23 cellular contexts compared by ENCODE assay signal in genomic region chrX:27086221-27086620, GRCh38.
DNase-seq lines count a peak whose midpoint lies in the region; ATAC-seq and TF ChIP-seq lines count a peak whose summit lies in the region.
"Had no signal": no experiment of that assay in that cellular context is flagged by ENCODE, and none has a peak within 500 bp of the region (broad histone marks: within the 10 kb centered on the region; RNA-seq: fewer than 3 reads in every experiment).

No MANE protein-coding gene starts in this region.

- BruUV-seq in Calu3 (replicated peaks; lab: Mats Ljungman, UMichigan) = no TSS peak

- H3K27ac ChIP-seq in endodermal cell (ENCODE audit: low read depth, low read length) (peak overlapping the region; percentile 4), heart left ventricle (no peak overlapping the region)
- H3K27ac ChIP-seq: SJSA1 had no signal

- DNase-seq in NCI-H2171 treated with DMSO at 0.1 percent for 48 hours (lab: John Stamatoyannopoulos, UW) = peak; percentile 10
- no peak for DNase-seq in NCI-H2171 (lab: John Stamatoyannopoulos, UW)
- no peak for DNase-seq in endodermal cell
- no peak for DNase-seq in mesothelial cell of epicardium (ENCODE audit: low spot score in 2 of 2, unreplicated experiment in 2 of 2)
- DNase-seq in activated effector memory CD4-positive, alpha-beta T cell treated with anti-CD3 and anti-CD28 coated beads, Interleukin-2, amount 50 U/mL, for 16 hours = no peak
- DNase-seq in Calu3 = no peak
- no peak for DNase-seq in heart left ventricle
- DNase-seq: 8988T; H9; KBM-7; NCI-H1105 treated with DMSO at 0.1 percent for 48 hours; NCI-H146; NCI-H2029; NCI-H345; NCI-H510A treated with DMSO at 0.1 percent for 48 hours; NCI-H82; NK-92 treated with Interleukin-12 subunit alpha and Interleukin-12 subunit beta, amount 100 ng/mL, for 24 hours; PC-3; Right ventricle myocardium superior; RPMI8226 had no signal

- ATAC-seq in HG03439 (IDR thresholded peaks at IDR 0.05; ENCODE audit: unreplicated experiment) = no peak
- ATAC-seq in heart left ventricle = no peak
- ATAC-seq: GM23338, PC-3 had no signal

- no peaks in the 10 kb centered on the region for H3K36me3 ChIP-seq in endodermal cell (ENCODE audit: control insufficient read depth, insufficient read depth, low read length)
- no peaks in the 10 kb centered on the region for H3K36me3 ChIP-seq in heart left ventricle
- H3K36me3 ChIP-seq: SJSA1 had no signal

- H3K27me3 Mint-ChIP-seq in endodermal cell (ENCODE audit: insufficient read depth) (no peaks in the 10 kb centered on the region), mesothelial cell of epicardium (ENCODE audit: low read depth) (no peaks in the 10 kb centered on the region), Calu3 (ENCODE audit: unreplicated experiment) (no peaks in the 10 kb centered on the region)

- no peaks in the 10 kb centered on the region for H3K9me3 ChIP-seq in endodermal cell (ENCODE audit: control insufficient read depth, low read length)
- H3K9me3 ChIP-seq in heart left ventricle = no peaks in the 10 kb centered on the region
- H3K9me3 ChIP-seq: SJSA1 had no signal

- CTCF ChIA-PET in Calu3 (lab: Charles Lee) = no interaction called here

- TF ChIP-seq POLR2A in heart left ventricle (IDR thresholded peaks at IDR 0.05) = no peak

- H3K4me1 Mint-ChIP-seq in endodermal cell (no peaks in the 10 kb centered on the region), mesothelial cell of epicardium (peaks cover 19% of the 10 kb centered on the region), Calu3 (ENCODE audit: low read depth, unreplicated experiment) (no peaks in the 10 kb centered on the region)
- H3K4me1 Mint-ChIP-seq: GM23338, H9 had no signal

- H3K36me3 Mint-ChIP-seq in endodermal cell (ENCODE audit: low read depth) (no peaks in the 10 kb centered on the region), mesothelial cell of epicardium (peaks cover 2% of the 10 kb centered on the region), Calu3 (ENCODE audit: insufficient read depth, unreplicated experiment) (no peaks in the 10 kb centered on the region)

- WGBS in endodermal cell (ENCODE audit: insufficient coverage in 1 of 2, insufficient read length in 1 of 2), 2 experiments = 100% methylated on average over 1 of the region's 1 CpG; no CpG with 5 or more reads in 1 of the 2 experiments
- WGBS in heart left ventricle, 4 donors = 76 to 83% (median 83%) methylated on average over 1 of the region's 1 CpG

- no peak overlapping the region for H3K9ac ChIP-seq in endodermal cell (ENCODE audit: extremely low read depth, low read length, poor library complexity, severe bottlenecking)

- no peak overlapping the region for H3K4me3 Mint-ChIP-seq in endodermal cell
- no peak overlapping the region for H3K4me3 Mint-ChIP-seq in mesothelial cell of epicardium
- H3K4me3 Mint-ChIP-seq in Calu3 (ENCODE audit: low read depth, unreplicated experiment) = no peak overlapping the region
- H3K4me3 Mint-ChIP-seq: GM23338, H9 had no signal

- peaks cover 39% of the 10 kb centered on the region for H3K9me3 Mint-ChIP-seq in endodermal cell
- peaks cover 28% of the 10 kb centered on the region for H3K9me3 Mint-ChIP-seq in mesothelial cell of epicardium
- no peaks in the 10 kb centered on the region for H3K9me3 Mint-ChIP-seq in Calu3 (ENCODE audit: low read depth, unreplicated experiment)
- H3K9me3 Mint-ChIP-seq: GM23338 had no signal

- H3K4me3 ChIP-seq in endodermal cell (ENCODE audit: low read length) (no peak overlapping the region), heart left ventricle (no peak overlapping the region)
- H3K4me3 ChIP-seq: GM23338, SJSA1 had no signal

- H3K27me3 ChIP-seq in endodermal cell (ENCODE audit: control insufficient read depth, insufficient read depth, low read length, poor library complexity, severe bottlenecking) (no peaks in the 10 kb centered on the region), heart left ventricle (no peaks in the 10 kb centered on the region)
- H3K27me3 ChIP-seq: SJSA1 had no signal

- intact Hi-C loops in Calu3 (cut with micrococcal nuclease; ENCODE audit: unreplicated experiment) (no loop called here), heart left ventricle (cut with DNase I) (no loop called here)

- no peak overlapping the region for H3K27ac Mint-ChIP-seq in endodermal cell
- peak overlapping the region; percentile 62 for H3K27ac Mint-ChIP-seq in mesothelial cell of epicardium
- no peak overlapping the region for H3K27ac Mint-ChIP-seq in Calu3 (ENCODE audit: unreplicated experiment)
- H3K27ac Mint-ChIP-seq: GM23338, H9 had no signal

- H3K4me1 ChIP-seq in endodermal cell (ENCODE audit: control insufficient read depth, insufficient read depth, low read length) = no peaks in the 10 kb centered on the region
- H3K4me1 ChIP-seq in heart left ventricle = no peaks in the 10 kb centered on the region
- H3K4me1 ChIP-seq: SJSA1 had no signal

- TF ChIP-seq CTCF in endodermal cell (conservative IDR thresholded peaks at IDR 0.05) (no peak), mesothelial cell of epicardium (IDR thresholded peaks at IDR 0.05; ENCODE audit: unreplicated experiment) (no peak), Calu3 (IDR thresholded peaks at IDR 0.05; ENCODE audit: unreplicated experiment) (no peak), heart left ventricle (IDR thresholded peaks at IDR 0.05) (no peak)
